8 cellular contexts compared by ENCODE assay signal in the genomic region with DNA sequence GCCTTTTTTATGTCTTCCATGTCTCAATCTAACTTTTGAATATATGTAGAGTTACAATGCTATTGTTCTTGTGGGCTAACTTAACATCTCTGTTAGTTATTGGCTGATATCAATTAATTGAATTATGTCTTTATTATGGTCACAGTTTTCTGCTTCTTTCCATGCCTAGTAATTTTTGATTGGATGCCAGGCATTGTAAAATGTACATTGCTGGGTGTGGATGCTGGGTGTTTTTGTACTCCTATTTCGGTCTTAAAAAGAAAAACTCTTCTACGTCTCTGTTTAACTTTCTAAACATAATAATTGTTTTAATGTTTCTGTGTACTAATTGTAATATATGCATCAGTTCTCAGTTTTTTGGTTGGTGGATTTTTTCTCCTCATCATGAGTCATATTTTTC.
"Had no signal": no experiment of that assay in that cellular context is flagged by ENCODE, and none has a peak within 500 bp of the region (broad histone marks: within the 10 kb centered on the region; RNA-seq: fewer than 3 reads in every experiment).

No MANE protein-coding gene starts in this region.

- H3K4me3 ChIP-seq: GM12878 had no signal

- FAIRE-seq: G401.6, GM12878, GM12891, GM12892, GM18507, GM19239 had no signal

- ATAC-seq: GM12878 had no signal

- DNase-seq: GDM1, GF-D8 had no signal
